18 cellular contexts compared by ENCODE assay signal in genomic region chr5:138966236-138966985, GRCh38.
"Had no signal": no experiment of that assay in that cellular context is flagged by ENCODE, and none has a peak within 500 bp of the region (broad histone marks: within the 10 kb centered on the region; RNA-seq: fewer than 3 reads in every experiment).

No MANE protein-coding gene starts in this region.

- H3K4me3 Mint-ChIP-seq: activated naive CD8-positive, alpha-beta T cell treated with anti-CD3 and anti-CD28 coated beads for 36 hours; memory B cell; nephron progenitor cell; type B pancreatic cell; WTC11 had no signal

- H3K27me3 Mint-ChIP-seq: activated naive CD8-positive, alpha-beta T cell treated with anti-CD3 and anti-CD28 coated beads for 36 hours; memory B cell; type B pancreatic cell had no signal

- H3K27ac Mint-ChIP-seq: activated naive CD8-positive, alpha-beta T cell treated with anti-CD3 and anti-CD28 coated beads for 36 hours; memory B cell; nephron progenitor cell; type B pancreatic cell; WTC11 had no signal

- H3K9me3 Mint-ChIP-seq: activated naive CD8-positive, alpha-beta T cell treated with anti-CD3 and anti-CD28 coated beads for 36 hours; memory B cell; nephron progenitor cell; type B pancreatic cell; WTC11 had no signal

- H3K27me3 ChIP-seq: esophagus squamous epithelium, heart left ventricle, testis had no signal

- DNase-seq: activated naive CD4-positive, alpha-beta T cell treated with Interleukin-2 at 50 U/mL for 16 hours; activated naive CD8-positive, alpha-beta T cell treated with anti-CD3 and anti-CD28 coated beads for 36 hours; activated T-cell treated with anti-CD3 and anti-CD28 coated beads, Interleukin-2, amount 50 U/mL, for 1 hour; cerebellar nuclear complex; esophagus squamous epithelium; heart left ventricle; left colon; nephron progenitor cell; occipital lobe; retina; stimulated activated CD4-positive, alpha-beta T cell treated with anti-CD3 and anti-CD28 coated beads, Interleukin-4, amount 100 ng/mL, for 1 hour; stimulated activated naive CD4-positive, alpha-beta T cell; T-helper 9 cell; testis had no signal

- H3K4me3 ChIP-seq: coronary artery, esophagus squamous epithelium, heart left ventricle, testis had no signal

- H3K4me1 ChIP-seq: esophagus squamous epithelium had no signal

- H3K36me3 Mint-ChIP-seq: activated naive CD8-positive, alpha-beta T cell treated with anti-CD3 and anti-CD28 coated beads for 36 hours; WTC11 had no signal

- H3K36me3 ChIP-seq: esophagus squamous epithelium, heart left ventricle had no signal

- ATAC-seq: heart left ventricle, WTC11 had no signal

- H3K27ac ChIP-seq: coronary artery, esophagus squamous epithelium, heart left ventricle, testis had no signal

- H3K4me1 Mint-ChIP-seq: activated naive CD8-positive, alpha-beta T cell treated with anti-CD3 and anti-CD28 coated beads for 36 hours; memory B cell had no signal

- H3K9me3 ChIP-seq: esophagus squamous epithelium, heart left ventricle, testis had no signal
